ENCODE assay signal across 23 cellular contexts in genomic region chr12:120000556-120000955, GRCh38. TPM values are rescaled to one million over a fixed set of nuclear protein-coding genes. Genes with fewer than 3 reads are reported as not detected.
"Had no signal": no experiment of that assay in that cellular context is flagged by ENCODE, and none has a peak within 500 bp of the region (broad histone marks: within the 10 kb centered on the region; RNA-seq: fewer than 3 reads in every experiment).

No MANE protein-coding gene starts in this region.

- H3K36me3 ChIP-seq: ascending aorta had no signal

- H3K27me3 Mint-ChIP-seq: activated naive CD8-positive, alpha-beta T cell treated with anti-CD3 and anti-CD28 coated beads, Interleukin-2, amount 10 ng/mL, durations not matched to agents 7 days and 5 days; T-cell had no signal

- H3K27ac ChIP-seq: ascending aorta, body of pancreas, SK-N-MC, WERI-Rb-1 had no signal

- H3K27me3 ChIP-seq: ascending aorta, body of pancreas had no signal

- H3K9me3 Mint-ChIP-seq: activated naive CD8-positive, alpha-beta T cell treated with anti-CD3 and anti-CD28 coated beads, Interleukin-2, amount 10 ng/mL, durations not matched to agents 7 days and 5 days; activated T-cell treated with anti-CD3 and anti-CD28 coated beads, Interleukin-2, amount 50 U/mL, for 4 hours; activated T-helper 2 cell treated with anti-CD3 and anti-CD28 coated beads, Interferon-gamma antibody, Interleukin-2, Interleukin-4, amounts not matched to agents 10 μg/mL and 5 μg/mL and 100 μg/mL, durations not matched to agents 14 hours and 24 hours and 36 hours; T-cell had no signal

- H3K4me3 Mint-ChIP-seq: activated CD8-positive, alpha-beta T cell treated with anti-CD3 and anti-CD28 coated beads, Interleukin-2, amount 10 ng/mL, durations not matched to agents 7 days and 5 days; activated naive CD8-positive, alpha-beta T cell treated with anti-CD3 and anti-CD28 coated beads, Interleukin-2, amount 10 ng/mL, durations not matched to agents 7 days and 5 days; activated T-cell treated with anti-CD3 and anti-CD28 coated beads, Interleukin-2, amount 50 U/mL, for 4 hours; T-cell had no signal

- H3K4me1 ChIP-seq: ascending aorta, body of pancreas had no signal

- H3K27ac Mint-ChIP-seq: activated naive CD8-positive, alpha-beta T cell treated with anti-CD3 and anti-CD28 coated beads, Interleukin-2, amount 10 ng/mL, durations not matched to agents 7 days and 5 days; activated T-helper 2 cell treated with anti-CD3 and anti-CD28 coated beads, Interferon-gamma antibody, Interleukin-2, Interleukin-4, amounts not matched to agents 10 μg/mL and 5 μg/mL and 100 μg/mL, durations not matched to agents 14 hours and 24 hours and 36 hours had no signal

- DNase-seq: activated CD4-positive, alpha-beta T cell treated with anti-CD3 and anti-CD28 coated beads for 4 hours; activated CD8-positive, alpha-beta memory T cell treated with anti-CD3 and anti-CD28 coated beads, Interleukin-2, amount 50 U/mL, for 48 hours; activated CD8-positive, alpha-beta T cell treated with anti-CD3 and anti-CD28 coated beads, Interleukin-2, amount 10 ng/mL, durations not matched to agents 7 days and 5 days; activated naive CD8-positive, alpha-beta T cell treated with anti-CD3 and anti-CD28 coated beads, Interleukin-2, amount 10 ng/mL, durations not matched to agents 7 days and 5 days; activated T-cell treated with anti-CD3 and anti-CD28 coated beads, Interleukin-2, amount 50 U/mL, for 4 hours; body of pancreas; central memory CD4-positive, alpha-beta T cell; MM.1S; NCI-H1105; NCI-H1436; NCI-H1694 treated with DMSO at 0.1 percent for 48 hours; NCI-H2029 treated with DMSO at 0.1 percent for 48 hours; NCI-H345; NCI-H510A; NCI-H526 treated with DMSO at 0.1 percent for 48 hours; NCI-H82; T-cell; WERI-Rb-1 had no signal

- H3K4me3 ChIP-seq: ascending aorta, body of pancreas, SK-N-MC had no signal

- ATAC-seq: activated CD8-positive, alpha-beta T cell treated with anti-CD3 and anti-CD28 coated beads, Interleukin-2, amount 10 ng/mL, durations not matched to agents 7 days and 5 days; activated T-cell treated with anti-CD3 and anti-CD28 coated beads, Interleukin-2, amount 50 U/mL, for 4 hours; body of pancreas; Right ventricle myocardium inferior; T-cell had no signal

- H3K9me3 ChIP-seq: ascending aorta, body of pancreas had no signal

RNA-seq across cellular contexts. Expression of gene BICDL1, which starts 11.5 kb away (rescaled TPM):
- total RNA-seq: ascending aorta, RPMI7951 had no signal
